1 cellular context compared by ENCODE assay signal in the genomic region with DNA sequence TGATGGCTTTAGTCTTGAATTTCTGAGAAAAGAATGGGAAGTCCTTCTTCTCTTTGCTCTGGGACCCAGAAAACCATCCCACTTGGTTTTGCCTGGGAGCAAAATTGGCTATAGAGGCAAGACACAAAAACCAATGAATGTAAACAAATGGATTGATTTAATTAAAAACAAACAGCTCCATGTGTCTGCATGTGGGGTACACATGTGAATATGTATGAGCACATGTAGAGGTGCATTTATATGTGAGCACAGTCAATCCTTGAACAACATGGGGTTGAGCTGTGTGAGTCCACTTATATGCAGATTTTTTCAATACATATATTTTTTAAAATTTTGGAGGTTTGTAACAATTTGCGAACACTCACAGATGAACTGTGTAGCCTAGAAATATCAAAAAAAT.
TF ChIP-seq lines count a peak whose summit lies in the region.

No MANE protein-coding gene starts in this region.

TF ChIP-seq in IMR-90, 13 proteins besides CTCF, POLR2A, EP300 and RAD21:
- TF ChIP-seq CHD1 (IDR thresholded peaks at IDR 0.05; ENCODE audit: low read depth, low read length), result no peak
- TF ChIP-seq RFX5 (IDR thresholded peaks at IDR 0.05; ENCODE audit: low read depth, low read length), result no peak
- no peak for TF ChIP-seq MAFK (IDR thresholded peaks at IDR 0.05; ENCODE audit: low read depth, low read length)
- no peak for TF ChIP-seq BHLHE40 (IDR thresholded peaks at IDR 0.05; ENCODE audit: low read depth, low read length)
